In genomic region chr2:19474128-19474527, GRCh38 we compare ENCODE assay signal across 8 cellular contexts.
DNase-seq lines count a peak whose midpoint lies in the region; ATAC-seq and TF ChIP-seq lines count a peak whose summit lies in the region.

No MANE protein-coding gene starts in this region.

- peak; percentile 99 for ATAC-seq in DND-41 (ENCODE audit: insufficient read depth, low read depth)
- ATAC-seq in GM21367 (IDR thresholded peaks at IDR 0.05; ENCODE audit: unreplicated experiment): peak; percentile 99
- ATAC-seq in HG03520 (IDR thresholded peaks at IDR 0.05; ENCODE audit: unreplicated experiment): peak; percentile 95

- no peak overlapping the region for H4K8ac ChIP-seq in trophoblast cell (ENCODE audit: low read depth, low read length)

- H3K4me2 ChIP-seq in DND-41 (ENCODE audit: insufficient read depth, low read length) (0 out of 2 replicates have a peak overlapping the region, but pooled peaks have one; percentile 13), trophoblast cell (ENCODE audit: low read length) (no peak overlapping the region)

- H3K27me3 ChIP-seq in DND-41 (ENCODE audit: insufficient read depth, low read length, poor library complexity): peaks cover 35% of the 10 kb centered on the region
- no peaks in the 10 kb centered on the region for H3K27me3 ChIP-seq in trophoblast cell (ENCODE audit: insufficient read depth, low read length)

- H3K4ac ChIP-seq in trophoblast cell (ENCODE audit: low read depth, low read length): no peak overlapping the region

- no peaks in the 10 kb centered on the region for H3K36me3 ChIP-seq in DND-41 (ENCODE audit: insufficient read depth, low read length)
- H3K36me3 ChIP-seq in trophoblast cell (ENCODE audit: control insufficient read depth in 1 of 2, insufficient read depth in 2 of 2, low read length in 2 of 2): no peaks in the 10 kb centered on the region

- H2BK12ac ChIP-seq in trophoblast cell (ENCODE audit: low read length): no peak overlapping the region

- no peak overlapping the region for H2BK5ac ChIP-seq in trophoblast cell (ENCODE audit: low read depth, low read length, poor library complexity)

- DNase-seq in DND-41 (peak; percentile 82), glomerular visceral epithelial cell (ENCODE audit: extremely low spot score) (peak; percentile 17), DMS153 (lab: John Stamatoyannopoulos, UW) (no peak), trophoblast cell (no peak), cerebellar cortex (ENCODE audit: low spot score) (no peak)
- peak; percentile 13 for DNase-seq in activated CD4-positive, alpha-beta T cell treated with anti-CD3 and anti-CD28 coated beads, Interleukin-2, amount 50 U/mL, for 1 hour

- H3K27ac ChIP-seq in DND-41 (ENCODE audit: low read length): no peak overlapping the region
- H3K27ac ChIP-seq in trophoblast cell (ENCODE audit: low read depth, low read length): no peak overlapping the region

- no peaks in the 10 kb centered on the region for H3K79me1 ChIP-seq in trophoblast cell (ENCODE audit: low read length)

- H3K79me2 ChIP-seq in DND-41 (ENCODE audit: insufficient read depth, low read length) (no peaks in the 10 kb centered on the region), trophoblast cell (ENCODE audit: control insufficient read depth, insufficient read depth, low read length, poor library complexity) (no peaks in the 10 kb centered on the region)

- H3K23ac ChIP-seq in trophoblast cell (ENCODE audit: low read length): no peak overlapping the region

- no peak for TF ChIP-seq CTCF in DND-41 (IDR thresholded peaks at IDR 0.05; ENCODE audit: borderline replicate concordance, extremely low read depth, low read length, poor library complexity, severe bottlenecking)

- no peak overlapping the region for H2BK120ac ChIP-seq in trophoblast cell (ENCODE audit: insufficient read depth, low read length, poor library complexity)

- H3K4me3 ChIP-seq in DND-41 (ENCODE audit: low read depth in 1 of 2, low read length in 2 of 2) (no peak overlapping the region), trophoblast cell (ENCODE audit: low read depth, low read length) (no peak overlapping the region)

- no peaks in the 10 kb centered on the region for H3K9me3 ChIP-seq in DND-41 (ENCODE audit: insufficient read depth, low read length, severe bottlenecking)
- H3K9me3 ChIP-seq in trophoblast cell (ENCODE audit: insufficient read depth, low read depth, low read length): no peaks in the 10 kb centered on the region

- H2AK5ac ChIP-seq in trophoblast cell (ENCODE audit: low read length): no peak overlapping the region

- H4K12ac ChIP-seq in trophoblast cell (ENCODE audit: low read depth, low read length): no peak overlapping the region

- peaks cover 18% of the 10 kb centered on the region for H3K4me1 ChIP-seq in DND-41 (ENCODE audit: insufficient read depth, low read length)
- no peaks in the 10 kb centered on the region for H3K4me1 ChIP-seq in trophoblast cell (ENCODE audit: control insufficient read depth in 1 of 2, insufficient read depth in 2 of 2, low read length in 2 of 2)

- no CpG with 5 or more reads among the region's 8 CpGs for WGBS in trophoblast cell (ENCODE audit: extremely low coverage, insufficient coverage, insufficient read length)

- no peak overlapping the region for H3K9ac ChIP-seq in DND-41 (ENCODE audit: low read depth, low read length)
- no peak overlapping the region for H3K9ac ChIP-seq in trophoblast cell (ENCODE audit: low read length)

- H2AFZ ChIP-seq in DND-41 (ENCODE audit: low read depth, low read length) (no peak overlapping the region), trophoblast cell (ENCODE audit: insufficient read depth, low read length, poor library complexity) (no peak overlapping the region)

- H4K20me1 ChIP-seq in DND-41 (ENCODE audit: insufficient read depth, low read length): peaks cover 8% of the 10 kb centered on the region; the same call in 1 of the 2 replicates

- no peak overlapping the region for H4K91ac ChIP-seq in trophoblast cell (ENCODE audit: low read depth, low read length)

- no peak overlapping the region for H3K14ac ChIP-seq in trophoblast cell (ENCODE audit: low read length)

- no peak overlapping the region for H3K18ac ChIP-seq in trophoblast cell (ENCODE audit: low read length)

Comparison
In these comparisons a context has a peak if more than half of its experiments do, and no peak if none do; other contexts are left out.
1. DNase-seq: peak in DND-41 (single experiment), activated CD4-positive, alpha-beta T cell treated with anti-CD3 and anti-CD28 coated beads, Interleukin-2, amount 50 U/mL, for 1 hour (single experiment) and glomerular visceral epithelial cell (single experiment); none in DMS153 (single experiment), trophoblast cell (0 of 2) and cerebellar cortex (single experiment).
2. Peak in every context shown above with its lines, with median percentiles within 50 percentile points of each other: ATAC-seq.